In genomic region chr18:3665780-3666525, GRCh38 we compare ENCODE assay signal across 8 cellular contexts.
A peak's percentile ranks its signal among the peaks of the same experiment; 100 is the strongest.
DNase-seq lines count a peak whose midpoint lies in the region; ATAC-seq and TF ChIP-seq lines count a peak whose summit lies in the region.

No MANE protein-coding gene starts in this region.

- DNase-seq in GM10266 (ENCODE audit: extremely low spot score) (peak; percentile 66), HT1080 (ENCODE audit: low read depth) (peak; percentile 83), NT2/D1 (ENCODE audit: low read depth, low spot score) (peak; percentile 69), erythroblast (lab: John Stamatoyannopoulos, UW) (peak; percentile 89 to 96), mucosa of gallbladder (ENCODE audit: low spot score) (peak; percentile 90)
- peak; percentile 82 for DNase-seq in activated CD8-positive, alpha-beta memory T cell treated with anti-CD3 and anti-CD28 coated beads, Interleukin-2, amount 50 U/mL, for 48 hours
- DNase-seq in stimulated activated CD8-positive, alpha-beta memory T cell treated with anti-CD3 and anti-CD28 coated beads, Interleukin-2, amount 100 ng/mL, for 48 hours (ENCODE audit: low read depth in 2 of 2) = peak; percentile 42 to 50

- peaks cover 5% of the 10 kb centered on the region; the same call in 1 of the 2 replicates for H3K9me3 ChIP-seq in NT2/D1 (ENCODE audit: insufficient read depth, low read length)

- no peaks in the 10 kb centered on the region for H3K4me1 ChIP-seq in NT2/D1 (ENCODE audit: insufficient read depth, insufficient read length)

- H3K4me3 ChIP-seq in NT2/D1 (ENCODE audit: insufficient read length, low read depth) = no peak overlapping the region

- H3K36me3 ChIP-seq in NT2/D1 (ENCODE audit: insufficient read depth, insufficient read length, low read length) = no peaks in the 10 kb centered on the region

- no peaks in the 10 kb centered on the region for H3K27me3 ChIP-seq in NT2/D1 (ENCODE audit: insufficient read depth, insufficient read length)

- H3K9ac ChIP-seq in NT2/D1 (ENCODE audit: insufficient read length, low read depth) = peak overlapping the region; percentile 57

- TF ChIP-seq CTCF in GM10266 (IDR thresholded peaks at IDR 0.05; ENCODE audit: control insufficient read depth, insufficient read depth, low read depth, missing control alignments) = peak; percentile 93

- no peak for ATAC-seq in GM18517 (IDR thresholded peaks at IDR 0.05; ENCODE audit: unreplicated experiment)

- TF ChIP-seq POLR2A in erythroblast (IDR thresholded peaks at IDR 0.05; ENCODE audit: low read length) = no peak
